Comparison of ENCODE assay signal across 8 cellular contexts in the genomic region with DNA sequence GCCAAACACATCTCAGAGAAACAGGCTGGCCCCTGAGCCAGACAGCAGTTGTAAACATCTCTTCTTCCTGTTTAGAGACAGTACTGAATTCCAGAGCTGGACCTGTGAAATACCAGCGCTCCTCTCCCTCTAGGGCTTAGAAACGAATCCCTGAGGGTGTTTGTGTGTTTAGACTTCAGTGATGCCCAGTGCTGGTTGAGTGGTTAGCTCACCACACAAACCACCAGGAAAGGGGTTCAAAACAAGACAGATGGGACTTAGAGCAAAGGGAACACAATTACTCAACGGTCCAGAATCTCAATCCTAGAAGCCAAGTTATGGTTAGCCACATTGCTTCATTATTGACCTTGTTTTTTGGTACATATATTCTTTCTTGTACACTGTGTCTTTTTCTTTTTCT.
A peak's percentile ranks its signal among the peaks of the same experiment; 100 is the strongest.
DNase-seq lines count a peak whose midpoint lies in the region; ATAC-seq and TF ChIP-seq lines count a peak whose summit lies in the region.

No MANE protein-coding gene starts in this region.

- H3K9me3 ChIP-seq in OCI-LY7 (ENCODE audit: low read length) (no peaks in the 10 kb centered on the region), right cardiac atrium (ENCODE audit: control insufficient read depth, low read length) (no peaks in the 10 kb centered on the region), vagina (no peaks in the 10 kb centered on the region)

- H3K4me3 ChIP-seq in OCI-LY7 (ENCODE audit: low read depth, low read length, poor library complexity, severe bottlenecking) (no peak overlapping the region), right cardiac atrium (ENCODE audit: low read length) (no peak overlapping the region), vagina (no peak overlapping the region)

- peak overlapping the region; percentile 5; the same call in 1 of the 2 replicates for H3K4me2 ChIP-seq in OCI-LY7 (ENCODE audit: low read length)

- TF ChIP-seq CTCF in OCI-LY7 (conservative IDR thresholded peaks at IDR 0.05; ENCODE audit: low read length) (no peak), vagina (IDR thresholded peaks at IDR 0.05) (no peak)

- ATAC-seq in HG02623 (IDR thresholded peaks at IDR 0.05; ENCODE audit: unreplicated experiment) (peak; percentile 50), right cardiac atrium (no peak)

- H3K4me1 ChIP-seq in OCI-LY7 (ENCODE audit: insufficient read depth, low read length, poor library complexity, severe bottlenecking) = peaks cover 17% of the 10 kb centered on the region
- H3K4me1 ChIP-seq in right cardiac atrium (ENCODE audit: control insufficient read depth, insufficient read depth, low read length) = peaks cover 10% of the 10 kb centered on the region
- peaks cover 53% of the 10 kb centered on the region for H3K4me1 ChIP-seq in vagina

- H3K36me3 ChIP-seq in OCI-LY7 (ENCODE audit: insufficient read depth, low read length) (no peaks in the 10 kb centered on the region), vagina (no peaks in the 10 kb centered on the region)

- H3K27ac ChIP-seq in OCI-LY7 (ENCODE audit: low read depth, low read length, poor library complexity, severe bottlenecking) (no peak overlapping the region), right cardiac atrium (ENCODE audit: low read length) (peak overlapping the region; percentile 30), vagina (peak overlapping the region; percentile 60)

- no peaks in the 10 kb centered on the region for H3K79me2 ChIP-seq in OCI-LY7 (ENCODE audit: insufficient read depth, low read depth, low read length)

- DNase-seq in GM04503 (ENCODE audit: low read depth) (peak; percentile 90), OCI-LY7 (ENCODE audit: low spot score) (peak; percentile 18), right cardiac atrium (no peak), vagina (ENCODE audit: extremely low spot score in 2 of 2) (no peak), NCI-H510A (lab: John Stamatoyannopoulos, UW) (no peak), NCI-H345 treated with DMSO at 0.1 percent for 48 hours (lab: John Stamatoyannopoulos, UW; ENCODE audit: unreplicated experiment) (no peak), OCI-M2 (lab: John Stamatoyannopoulos, UW; ENCODE audit: unreplicated experiment) (no peak)

- intact Hi-C loops in OCI-LY7 (cut with micrococcal nuclease; ENCODE audit: unreplicated experiment) = no loop called here
- intact Hi-C loops in right cardiac atrium (cut with DNase I) = no loop called here
- intact Hi-C loops in vagina (cut with DNase I) = no loop called here

- H4K20me1 ChIP-seq in OCI-LY7 (ENCODE audit: insufficient read depth, low read length) = no peaks in the 10 kb centered on the region

- CTCF ChIA-PET in OCI-LY7 (lab: Charles Lee; ENCODE audit: unreplicated experiment) = interaction anchor here (0.6 to 0.7 kb wide), 2 partner anchors 16 to 255 kb away, joined by 3 read pairs; no protein-coding TSS in a partner anchor

- POLR2A ChIA-PET in OCI-LY7 (lab: Charles Lee) = interaction anchor here (0.6 to 2.9 kb wide), 10 partner anchors 9 to 898 kb away, joined by 3 to 10 read pairs (median 4); partner anchors contain the start of gene NEDD9

- TF ChIP-seq POLR2A in vagina (IDR thresholded peaks at IDR 0.05) = no peak

- 34% methylated on average over 3 of the region's 3 CpGs for WGBS in right cardiac atrium

- no TSS peak for BruUV-seq in OCI-LY7 (replicated peaks; lab: Mats Ljungman, UMichigan)

- H3K9me2 ChIP-seq in OCI-LY7 (ENCODE audit: insufficient read depth, low read length) = no peaks in the 10 kb centered on the region

- H3K27me3 ChIP-seq in right cardiac atrium (ENCODE audit: control insufficient read depth, insufficient read depth) (no peaks in the 10 kb centered on the region), vagina (no peaks in the 10 kb centered on the region)

- peak overlapping the region; percentile 75 for H2AFZ ChIP-seq in OCI-LY7 (ENCODE audit: low read length)

Comparison
In these comparisons a context has a peak if more than half of its experiments do, and no peak if none do; other contexts are left out.
1. DNase-seq: peak in GM04503 (single experiment) and OCI-LY7 (single experiment); none in right cardiac atrium (0 of 3), vagina (0 of 2), NCI-H510A (single experiment), NCI-H345 treated with DMSO at 0.1 percent for 48 hours (single experiment) and OCI-M2 (single experiment).